Comparison of ENCODE assay signal across 19 cellular contexts in genomic region chr5:126098330-126099017, GRCh38.
DNase-seq lines count a peak whose midpoint lies in the region; ATAC-seq and TF ChIP-seq lines count a peak whose summit lies in the region.
"Had no signal": no experiment of that assay in that cellular context is flagged by ENCODE, and none has a peak within 500 bp of the region (broad histone marks: within the 10 kb centered on the region; RNA-seq: fewer than 3 reads in every experiment).

No MANE protein-coding gene starts in this region.

- H3K27ac Mint-ChIP-seq in activated CD4-positive, alpha-beta T cell treated with anti-CD3 and anti-CD28 coated beads, Interleukin-2, amount 10 ng/mL, durations not matched to agents 7 days and 5 days, result no peak overlapping the region
- no peak overlapping the region for H3K27ac Mint-ChIP-seq in WTC11
- H3K27ac Mint-ChIP-seq: activated CD4-positive, alpha-beta T cell treated with anti-CD3 and anti-CD28 coated beads for 36 hours had no signal

- no peaks in the 10 kb centered on the region for H3K4me1 ChIP-seq in colonic mucosa
- H3K4me1 ChIP-seq: adrenal gland; BLaER1 treated with 17β-estradiol and CSF1 and Interleukin-3, amounts not matched to agents 10 nM and 100 nM; uterus had no signal

- no peak overlapping the region for H3K9ac ChIP-seq in colonic mucosa (ENCODE audit: low read depth in 2 of 2, low read length in 2 of 2)
- H3K9ac ChIP-seq: BLaER1 treated with 17β-estradiol and CSF1 and Interleukin-3, amounts not matched to agents 10 nM and 100 nM had no signal

- no peak overlapping the region for H3K4me3 Mint-ChIP-seq in activated CD4-positive, alpha-beta T cell treated with anti-CD3 and anti-CD28 coated beads, Interleukin-2, amount 10 ng/mL, durations not matched to agents 7 days and 5 days
- H3K4me3 Mint-ChIP-seq in WTC11, result no peak overlapping the region
- H3K4me3 Mint-ChIP-seq: activated CD4-positive, alpha-beta T cell treated with anti-CD3 and anti-CD28 coated beads for 36 hours had no signal

- H3K4me3 ChIP-seq in fibroblast of the aortic adventitia (ENCODE audit: low read depth, low read length), result no peak overlapping the region
- no peak overlapping the region for H3K4me3 ChIP-seq in colonic mucosa
- H3K4me3 ChIP-seq: adrenal gland; BLaER1 treated with 17β-estradiol and CSF1 and Interleukin-3, amounts not matched to agents 10 nM and 100 nM; ovary; uterus had no signal

- H3K27me3 Mint-ChIP-seq in activated CD4-positive, alpha-beta T cell treated with anti-CD3 and anti-CD28 coated beads, Interleukin-2, amount 10 ng/mL, durations not matched to agents 7 days and 5 days, result no peaks in the 10 kb centered on the region
- no peaks in the 10 kb centered on the region for H3K27me3 Mint-ChIP-seq in WTC11 (ENCODE audit: low read depth)
- H3K27me3 Mint-ChIP-seq: activated CD4-positive, alpha-beta T cell treated with anti-CD3 and anti-CD28 coated beads for 36 hours had no signal

- intact Hi-C loops in colonic mucosa (cut with DNase I), result no loop called here

- POLR2A ChIA-PET in activated CD4-positive, alpha-beta T cell treated with anti-CD3 and anti-CD28 coated beads, Interleukin-2, amount 10 ng/mL, durations not matched to agents 7 days and 5 days (lab: Charles Lee), result no interaction called here
- POLR2A ChIA-PET in WTC11 (lab: Charles Lee), result no interaction called here

- CTCF ChIA-PET in activated CD4-positive, alpha-beta T cell treated with anti-CD3 and anti-CD28 coated beads, Interleukin-2, amount 10 ng/mL, durations not matched to agents 7 days and 5 days (lab: Charles Lee), result no interaction called here
- CTCF ChIA-PET in WTC11 (lab: Charles Lee), result no interaction called here

- H3K27ac ChIP-seq in colonic mucosa, result no peak overlapping the region
- H3K27ac ChIP-seq: adrenal gland; BLaER1 treated with 17β-estradiol and CSF1 and Interleukin-3, amounts not matched to agents 10 nM and 100 nM; ovary; uterus had no signal

- no peak for TF ChIP-seq CTCF in fibroblast of the aortic adventitia (IDR thresholded peaks at IDR 0.05; ENCODE audit: insufficient read depth, low read length)
- TF ChIP-seq CTCF in WTC11 (IDR thresholded peaks at IDR 0.05), result no peak
- TF ChIP-seq CTCF in colonic mucosa (IDR thresholded peaks at IDR 0.05), result no peak

- H3K9me3 ChIP-seq in colonic mucosa, result no peaks in the 10 kb centered on the region
- H3K9me3 ChIP-seq: adrenal gland, ovary, uterus had no signal

- no peaks in the 10 kb centered on the region for H3K27me3 ChIP-seq in colonic mucosa
- H3K27me3 ChIP-seq: adrenal gland; BLaER1 treated with 17β-estradiol and CSF1 and Interleukin-3, amounts not matched to agents 10 nM and 100 nM; ovary; uterus had no signal

- H3K9me3 Mint-ChIP-seq in activated CD4-positive, alpha-beta T cell treated with anti-CD3 and anti-CD28 coated beads, Interleukin-2, amount 10 ng/mL, durations not matched to agents 7 days and 5 days, result peaks cover 3% of the 10 kb centered on the region
- peaks cover 18% of the 10 kb centered on the region for H3K9me3 Mint-ChIP-seq in WTC11

- DNase-seq in HS-5 (ENCODE audit: low read depth) (peak; percentile 45), astrocyte of the hippocampus (ENCODE audit: low read depth, low spot score) (peak; percentile 70), fibroblast of the aortic adventitia (ENCODE audit: low read depth) (peak; percentile 81), WTC11 (ENCODE audit: low spot score) (no peak), cerebellar nuclear complex (lab: John Stamatoyannopoulos, UW) (no peak), colonic mucosa (no peak)
- no peak for DNase-seq in activated CD4-positive, alpha-beta T cell treated with anti-CD3 and anti-CD28 coated beads, Interleukin-2, amount 10 ng/mL, durations not matched to agents 7 days and 5 days
- DNase-seq: activated CD4-positive, alpha-beta T cell treated with anti-CD3 and anti-CD28 coated beads for 36 hours; adrenal gland; GF-D8; Karpas-422; NCI-H1105 treated with DMSO at 0.1 percent for 48 hours; NCI-H2171 treated with DMSO at 0.1 percent for 48 hours; NCI-H82; ovary; PC-3; stimulated activated CD4-positive, alpha-beta T cell treated with anti-CD3 and anti-CD28 coated beads, Interleukin-4, amount 100 ng/mL, for 4 hours; uterus had no signal

- no peaks in the 10 kb centered on the region for H3K36me3 Mint-ChIP-seq in activated CD4-positive, alpha-beta T cell treated with anti-CD3 and anti-CD28 coated beads, Interleukin-2, amount 10 ng/mL, durations not matched to agents 7 days and 5 days (ENCODE audit: low read depth)
- peaks cover 11% of the 10 kb centered on the region for H3K36me3 Mint-ChIP-seq in WTC11

- no peaks in the 10 kb centered on the region for H3K4me1 Mint-ChIP-seq in activated CD4-positive, alpha-beta T cell treated with anti-CD3 and anti-CD28 coated beads, Interleukin-2, amount 10 ng/mL, durations not matched to agents 7 days and 5 days
- H3K4me1 Mint-ChIP-seq in WTC11, result peaks cover 9% of the 10 kb centered on the region
- H3K4me1 Mint-ChIP-seq: activated CD4-positive, alpha-beta T cell treated with anti-CD3 and anti-CD28 coated beads for 36 hours had no signal

- ATAC-seq in WTC11, result no peak
- ATAC-seq: activated CD4-positive, alpha-beta T cell treated with anti-CD3 and anti-CD28 coated beads for 36 hours; PC-3 had no signal

- H3K36me3 ChIP-seq in colonic mucosa, result no peaks in the 10 kb centered on the region
- H3K36me3 ChIP-seq: adrenal gland; BLaER1 treated with 17β-estradiol and CSF1 and Interleukin-3, amounts not matched to agents 10 nM and 100 nM; ovary; uterus had no signal

TF ChIP-seq in WTC11, 78 proteins besides CTCF, POLR2A, EP300 and RAD21 (continues in another document):
- TF ChIP-seq USF2 (CRISPR knock-in tag; IDR thresholded peaks at IDR 0.05), result no peak
- TF ChIP-seq ESRRA (CRISPR knock-in tag; IDR thresholded peaks at IDR 0.05; ENCODE audit: borderline replicate concordance), result no peak
- TF ChIP-seq ATF3 (CRISPR knock-in tag; conservative IDR thresholded peaks at IDR 0.05), result no peak
- no peak for TF ChIP-seq PREB (CRISPR knock-in tag; IDR thresholded peaks at IDR 0.05; ENCODE audit: borderline replicate concordance)
- TF ChIP-seq ZNF219 (CRISPR knock-in tag; IDR thresholded peaks at IDR 0.05; ENCODE audit: borderline replicate concordance), result no peak
- TF ChIP-seq NR1H2 (CRISPR knock-in tag; IDR thresholded peaks at IDR 0.05), result no peak
- TF ChIP-seq ARID4B (CRISPR knock-in tag; IDR thresholded peaks at IDR 0.05; ENCODE audit: borderline replicate concordance), result no peak
- no peak for TF ChIP-seq SMAD3 (CRISPR knock-in tag; IDR thresholded peaks at IDR 0.05; ENCODE audit: borderline replicate concordance)
- no peak for TF ChIP-seq NFATC4 (CRISPR knock-in tag; IDR thresholded peaks at IDR 0.05)
- TF ChIP-seq ZNF416 (CRISPR knock-in tag; IDR thresholded peaks at IDR 0.05), result no peak

Comparison
In these comparisons a context has a peak if more than half of its experiments do, and no peak if none do; other contexts are left out.
1. DNase-seq: peak in HS-5 (single experiment), astrocyte of the hippocampus (single experiment) and fibroblast of the aortic adventitia (single experiment); none in activated CD4-positive, alpha-beta T cell treated with anti-CD3 and anti-CD28 coated beads, Interleukin-2, amount 10 ng/mL, durations not matched to agents 7 days and 5 days (single experiment), WTC11 (single experiment), cerebellar nuclear complex (0 of 2) and colonic mucosa (single experiment).